In the genomic region with DNA sequence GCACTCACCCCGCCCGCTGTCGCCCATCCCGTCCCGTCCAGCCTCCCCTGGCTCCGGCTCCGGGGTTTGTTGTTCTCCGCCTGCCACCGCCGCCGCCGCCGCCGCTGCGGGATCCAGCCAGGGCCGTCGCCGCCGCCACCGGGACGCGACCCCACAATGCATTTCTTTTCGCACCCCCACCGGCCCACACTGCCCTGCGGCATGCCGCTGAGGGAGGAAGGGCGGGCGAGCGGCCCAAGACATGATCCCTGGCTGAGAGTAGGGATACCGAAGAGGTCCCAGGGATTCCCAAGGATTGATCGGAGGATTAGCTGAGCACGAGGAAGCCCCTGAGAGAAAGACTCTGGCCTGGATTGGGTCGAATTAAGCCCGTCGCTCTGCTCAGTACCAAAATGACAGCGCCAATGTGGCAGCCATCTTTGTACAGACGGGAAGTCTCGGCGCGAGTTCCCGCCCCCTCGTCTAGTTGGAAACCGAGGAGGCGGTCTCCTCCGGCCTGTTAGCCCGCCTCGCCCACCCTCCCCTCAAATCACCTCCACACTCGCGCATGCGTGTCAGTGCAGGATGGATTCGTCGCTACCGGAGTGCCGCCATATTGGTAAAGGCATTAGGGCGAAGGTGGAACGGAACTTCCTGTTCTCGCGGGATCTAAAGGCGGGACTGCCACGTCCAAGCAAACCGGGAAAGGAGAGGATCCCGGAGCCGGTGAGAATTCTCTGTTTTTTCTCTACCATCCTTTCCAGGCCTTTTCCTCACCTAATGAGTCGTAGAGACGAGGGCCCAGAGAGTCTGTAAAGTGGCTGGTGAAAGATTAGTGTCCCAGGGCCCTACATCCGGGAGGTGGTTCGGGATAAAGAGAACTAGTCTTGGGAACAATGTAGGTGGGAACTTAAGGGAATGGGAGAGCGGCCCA, we compare ENCODE assay signal across 1 cellular context.
TF ChIP-seq lines count a peak whose summit lies in the region.

A gene (minus strand): TSS at position 432 of the 913 bp plus-strand sequence. CDS start 189 bp downstream, at position 243.
A gene with protein sequence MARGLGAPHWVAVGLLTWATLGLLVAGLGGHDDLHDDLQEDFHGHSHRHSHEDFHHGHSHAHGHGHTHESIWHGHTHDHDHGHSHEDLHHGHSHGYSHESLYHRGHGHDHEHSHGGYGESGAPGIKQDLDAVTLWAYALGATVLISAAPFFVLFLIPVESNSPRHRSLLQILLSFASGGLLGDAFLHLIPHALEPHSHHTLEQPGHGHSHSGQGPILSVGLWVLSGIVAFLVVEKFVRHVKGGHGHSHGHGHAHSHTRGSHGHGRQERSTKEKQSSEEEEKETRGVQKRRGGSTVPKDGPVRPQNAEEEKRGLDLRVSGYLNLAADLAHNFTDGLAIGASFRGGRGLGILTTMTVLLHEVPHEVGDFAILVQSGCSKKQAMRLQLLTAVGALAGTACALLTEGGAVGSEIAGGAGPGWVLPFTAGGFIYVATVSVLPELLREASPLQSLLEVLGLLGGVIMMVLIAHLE (plus strand): TSS at position 634 of the 913 bp plus-strand sequence. CDS start 379 bp downstream, outside the sequence.

TF ChIP-seq in K562, 482 proteins besides CTCF, POLR2A, EP300 and RAD21 (continued from another document):
- TF ChIP-seq FOXM1 (IDR thresholded peaks at IDR 0.05; ENCODE audit: low read depth) (peak; percentile 24), FOXM1 (CRISPR knock-in tag; IDR thresholded peaks at IDR 0.05; ENCODE audit: low read depth) (peak; percentile 83; the same call in 1 of the 2 replicates), U2AF1 (optimal IDR thresholded peaks at IDR 0.05; ENCODE audit: low read depth, low read length) (peak; percentile 97), YBX1 (IDR thresholded peaks at IDR 0.05) (no peak), ZNF778 (CRISPR knock-in tag; IDR thresholded peaks at IDR 0.05) (no peak), TSC22D4 (tag; IDR thresholded peaks at IDR 0.05) (no peak), GTF2F1 (IDR thresholded peaks at IDR 0.05; ENCODE audit: low read depth, low read length) (no peak), FOXJ3 (CRISPR knock-in tag; IDR thresholded peaks at IDR 0.05) (no peak), ERF (CRISPR knock-in tag; IDR thresholded peaks at IDR 0.05) (peak; percentile 93), RHOXF2B (CRISPR knock-in tag; conservative IDR thresholded peaks at IDR 0.05) (no peak; the same call in 1 of the 2 replicates), PHB (CRISPR knock-in tag; IDR thresholded peaks at IDR 0.05) (no peak), ZKSCAN3 (CRISPR knock-in tag; IDR thresholded peaks at IDR 0.05) (no peak), ETS2 (tag; IDR thresholded peaks at IDR 0.05; ENCODE audit: borderline replicate concordance, poor library complexity, severe bottlenecking) (no peak), BRD9 (IDR thresholded peaks at IDR 0.05; ENCODE audit: low read depth, partially characterized antibody) (peak; percentile 83), ZNF311 (CRISPR knock-in tag; IDR thresholded peaks at IDR 0.05) (no peak), E2F3 (CRISPR knock-in tag; IDR thresholded peaks at IDR 0.05) (peak; percentile 71; the same call in 1 of the 2 replicates), MCM3 (IDR thresholded peaks at IDR 0.05) (no peak), ZNF124 (CRISPR knock-in tag; IDR thresholded peaks at IDR 0.05) (no peak), WHSC1 (IDR thresholded peaks at IDR 0.05; ENCODE audit: low read length) (no peak)
- TF ChIP-seq, protein P1, sequence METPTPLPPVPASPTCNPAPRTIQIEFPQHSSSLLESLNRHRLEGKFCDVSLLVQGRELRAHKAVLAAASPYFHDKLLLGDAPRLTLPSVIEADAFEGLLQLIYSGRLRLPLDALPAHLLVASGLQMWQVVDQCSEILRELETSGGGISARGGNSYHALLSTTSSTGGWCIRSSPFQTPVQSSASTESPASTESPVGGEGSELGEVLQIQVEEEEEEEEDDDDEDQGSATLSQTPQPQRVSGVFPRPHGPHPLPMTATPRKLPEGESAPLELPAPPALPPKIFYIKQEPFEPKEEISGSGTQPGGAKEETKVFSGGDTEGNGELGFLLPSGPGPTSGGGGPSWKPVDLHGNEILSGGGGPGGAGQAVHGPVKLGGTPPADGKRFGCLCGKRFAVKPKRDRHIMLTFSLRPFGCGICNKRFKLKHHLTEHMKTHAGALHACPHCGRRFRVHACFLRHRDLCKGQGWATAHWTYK (CRISPR knock-in tag; IDR thresholded peaks at IDR 0.05) = peak; percentile 89
- TF ChIP-seq, protein P2, sequence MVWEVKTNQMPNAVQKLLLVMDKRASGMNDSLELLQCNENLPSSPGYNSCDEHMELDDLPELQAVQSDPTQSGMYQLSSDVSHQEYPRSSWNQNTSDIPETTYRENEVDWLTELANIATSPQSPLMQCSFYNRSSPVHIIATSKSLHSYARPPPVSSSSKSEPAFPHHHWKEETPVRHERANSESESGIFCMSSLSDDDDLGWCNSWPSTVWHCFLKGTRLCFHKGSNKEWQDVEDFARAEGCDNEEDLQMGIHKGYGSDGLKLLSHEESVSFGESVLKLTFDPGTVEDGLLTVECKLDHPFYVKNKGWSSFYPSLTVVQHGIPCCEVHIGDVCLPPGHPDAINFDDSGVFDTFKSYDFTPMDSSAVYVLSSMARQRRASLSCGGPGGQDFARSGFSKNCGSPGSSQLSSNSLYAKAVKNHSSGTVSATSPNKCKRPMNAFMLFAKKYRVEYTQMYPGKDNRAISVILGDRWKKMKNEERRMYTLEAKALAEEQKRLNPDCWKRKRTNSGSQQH (CRISPR knock-in tag; IDR thresholded peaks at IDR 0.05) = peak; percentile 94
- TF ChIP-seq, protein P3, sequence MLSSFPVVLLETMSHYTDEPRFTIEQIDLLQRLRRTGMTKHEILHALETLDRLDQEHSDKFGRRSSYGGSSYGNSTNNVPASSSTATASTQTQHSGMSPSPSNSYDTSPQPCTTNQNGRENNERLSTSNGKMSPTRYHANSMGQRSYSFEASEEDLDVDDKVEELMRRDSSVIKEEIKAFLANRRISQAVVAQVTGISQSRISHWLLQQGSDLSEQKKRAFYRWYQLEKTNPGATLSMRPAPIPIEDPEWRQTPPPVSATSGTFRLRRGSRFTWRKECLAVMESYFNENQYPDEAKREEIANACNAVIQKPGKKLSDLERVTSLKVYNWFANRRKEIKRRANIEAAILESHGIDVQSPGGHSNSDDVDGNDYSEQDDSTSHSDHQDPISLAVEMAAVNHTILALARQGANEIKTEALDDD (IDR thresholded peaks at IDR 0.05) = no peak
- TF ChIP-seq, protein P4, sequence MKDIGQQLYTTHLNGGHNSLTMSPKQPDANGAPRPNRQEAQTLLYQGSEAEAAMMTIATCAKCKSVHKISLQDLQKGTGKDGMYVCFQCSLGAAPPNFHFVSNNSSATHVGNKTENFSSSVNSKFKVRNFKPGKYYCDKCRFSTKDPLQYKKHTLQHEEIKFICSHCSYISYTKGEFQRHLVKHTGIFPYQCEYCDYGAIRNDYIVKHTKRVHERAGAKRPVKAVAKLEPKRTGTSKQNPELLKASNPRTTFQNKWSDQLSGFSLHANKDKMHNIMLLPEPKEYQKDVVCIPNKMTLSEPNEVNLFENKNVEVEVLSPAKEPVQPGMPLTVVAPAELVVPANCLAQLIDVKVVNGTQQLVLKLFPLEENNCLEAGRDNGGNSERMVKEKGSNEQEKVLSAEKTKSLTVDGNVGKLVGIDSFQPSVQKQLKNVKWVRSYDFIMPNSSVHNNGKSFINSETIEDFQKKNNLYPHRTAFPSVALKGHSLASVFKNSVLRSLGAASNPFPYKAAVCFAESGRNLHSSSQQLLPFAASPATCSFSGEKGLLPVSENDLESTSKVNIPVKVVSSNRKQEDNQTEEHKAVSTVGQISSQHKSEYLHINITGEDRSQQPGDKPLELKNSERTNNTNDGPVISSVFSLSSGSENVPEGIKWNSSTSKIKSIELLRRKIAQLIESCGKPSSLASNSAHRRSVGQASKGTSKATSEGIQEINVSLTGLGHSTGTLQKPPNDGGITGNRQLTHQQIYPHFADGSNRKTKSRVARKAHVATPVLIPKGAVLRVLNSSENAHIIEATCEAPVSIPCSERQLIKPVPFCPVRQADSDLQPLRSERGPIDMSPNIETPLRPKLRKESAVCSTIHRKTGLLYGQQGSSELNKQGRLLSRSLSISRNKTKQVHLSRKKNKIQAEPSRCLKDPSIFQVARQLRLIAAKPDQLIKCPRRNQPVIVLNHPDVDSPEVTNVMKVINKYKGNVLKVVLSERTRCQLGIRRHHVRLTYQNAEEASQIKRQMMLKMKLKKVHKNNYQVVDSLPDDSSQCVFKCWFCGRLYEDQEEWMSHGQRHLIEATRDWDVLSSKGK (CRISPR knock-in tag; IDR thresholded peaks at IDR 0.05) = no peak
- TF ChIP-seq, protein P5, sequence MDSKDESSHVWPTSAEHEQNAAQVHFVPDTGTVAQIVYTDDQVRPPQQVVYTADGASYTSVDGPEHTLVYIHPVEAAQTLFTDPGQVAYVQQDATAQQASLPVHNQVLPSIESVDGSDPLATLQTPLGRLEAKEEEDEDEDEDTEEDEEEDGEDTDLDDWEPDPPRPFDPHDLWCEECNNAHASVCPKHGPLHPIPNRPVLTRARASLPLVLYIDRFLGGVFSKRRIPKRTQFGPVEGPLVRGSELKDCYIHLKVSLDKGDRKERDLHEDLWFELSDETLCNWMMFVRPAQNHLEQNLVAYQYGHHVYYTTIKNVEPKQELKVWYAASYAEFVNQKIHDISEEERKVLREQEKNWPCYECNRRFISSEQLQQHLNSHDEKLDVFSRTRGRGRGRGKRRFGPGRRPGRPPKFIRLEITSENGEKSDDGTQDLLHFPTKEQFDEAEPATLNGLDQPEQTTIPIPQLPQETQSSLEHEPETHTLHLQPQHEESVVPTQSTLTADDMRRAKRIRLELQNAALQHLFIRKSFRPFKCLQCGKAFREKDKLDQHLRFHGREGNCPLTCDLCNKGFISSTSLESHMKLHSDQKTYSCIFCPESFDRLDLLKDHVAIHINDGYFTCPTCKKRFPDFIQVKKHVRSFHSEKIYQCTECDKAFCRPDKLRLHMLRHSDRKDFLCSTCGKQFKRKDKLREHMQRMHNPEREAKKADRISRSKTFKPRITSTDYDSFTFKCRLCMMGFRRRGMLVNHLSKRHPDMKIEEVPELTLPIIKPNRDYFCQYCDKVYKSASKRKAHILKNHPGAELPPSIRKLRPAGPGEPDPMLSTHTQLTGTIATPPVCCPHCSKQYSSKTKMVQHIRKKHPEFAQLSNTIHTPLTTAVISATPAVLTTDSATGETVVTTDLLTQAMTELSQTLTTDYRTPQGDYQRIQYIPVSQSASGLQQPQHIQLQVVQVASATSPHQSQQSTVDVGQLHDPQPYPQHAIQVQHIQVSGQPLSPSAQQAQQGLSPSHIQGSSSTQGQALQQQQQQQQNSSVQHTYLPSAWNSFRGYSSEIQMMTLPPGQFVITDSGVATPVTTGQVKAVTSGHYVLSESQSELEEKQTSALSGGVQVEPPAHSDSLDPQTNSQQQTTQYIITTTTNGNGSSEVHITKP (IDR thresholded peaks at IDR 0.05; ENCODE audit: partially characterized antibody) = peak; percentile 5
- TF ChIP-seq, protein P6, sequence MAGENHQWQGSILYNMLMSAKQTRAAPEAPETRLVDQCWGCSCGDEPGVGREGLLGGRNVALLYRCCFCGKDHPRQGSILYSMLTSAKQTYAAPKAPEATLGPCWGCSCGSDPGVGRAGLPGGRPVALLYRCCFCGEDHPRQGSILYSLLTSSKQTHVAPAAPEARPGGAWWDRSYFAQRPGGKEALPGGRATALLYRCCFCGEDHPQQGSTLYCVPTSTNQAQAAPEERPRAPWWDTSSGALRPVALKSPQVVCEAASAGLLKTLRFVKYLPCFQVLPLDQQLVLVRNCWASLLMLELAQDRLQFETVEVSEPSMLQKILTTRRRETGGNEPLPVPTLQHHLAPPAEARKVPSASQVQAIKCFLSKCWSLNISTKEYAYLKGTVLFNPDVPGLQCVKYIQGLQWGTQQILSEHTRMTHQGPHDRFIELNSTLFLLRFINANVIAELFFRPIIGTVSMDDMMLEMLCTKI (IDR thresholded peaks at IDR 0.05; ENCODE audit: partially characterized antibody) = no peak
- TF ChIP-seq, protein P7, sequence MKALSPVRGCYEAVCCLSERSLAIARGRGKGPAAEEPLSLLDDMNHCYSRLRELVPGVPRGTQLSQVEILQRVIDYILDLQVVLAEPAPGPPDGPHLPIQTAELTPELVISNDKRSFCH (CRISPR knock-in tag; IDR thresholded peaks at IDR 0.05) = no peak
- TF ChIP-seq, protein P7 (tag; IDR thresholded peaks at IDR 0.05) = no peak; the same call in none of the 2 replicates
- TF ChIP-seq, protein P8, sequence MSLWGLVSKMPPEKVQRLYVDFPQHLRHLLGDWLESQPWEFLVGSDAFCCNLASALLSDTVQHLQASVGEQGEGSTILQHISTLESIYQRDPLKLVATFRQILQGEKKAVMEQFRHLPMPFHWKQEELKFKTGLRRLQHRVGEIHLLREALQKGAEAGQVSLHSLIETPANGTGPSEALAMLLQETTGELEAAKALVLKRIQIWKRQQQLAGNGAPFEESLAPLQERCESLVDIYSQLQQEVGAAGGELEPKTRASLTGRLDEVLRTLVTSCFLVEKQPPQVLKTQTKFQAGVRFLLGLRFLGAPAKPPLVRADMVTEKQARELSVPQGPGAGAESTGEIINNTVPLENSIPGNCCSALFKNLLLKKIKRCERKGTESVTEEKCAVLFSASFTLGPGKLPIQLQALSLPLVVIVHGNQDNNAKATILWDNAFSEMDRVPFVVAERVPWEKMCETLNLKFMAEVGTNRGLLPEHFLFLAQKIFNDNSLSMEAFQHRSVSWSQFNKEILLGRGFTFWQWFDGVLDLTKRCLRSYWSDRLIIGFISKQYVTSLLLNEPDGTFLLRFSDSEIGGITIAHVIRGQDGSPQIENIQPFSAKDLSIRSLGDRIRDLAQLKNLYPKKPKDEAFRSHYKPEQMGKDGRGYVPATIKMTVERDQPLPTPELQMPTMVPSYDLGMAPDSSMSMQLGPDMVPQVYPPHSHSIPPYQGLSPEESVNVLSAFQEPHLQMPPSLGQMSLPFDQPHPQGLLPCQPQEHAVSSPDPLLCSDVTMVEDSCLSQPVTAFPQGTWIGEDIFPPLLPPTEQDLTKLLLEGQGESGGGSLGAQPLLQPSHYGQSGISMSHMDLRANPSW (CRISPR knock-in tag; IDR thresholded peaks at IDR 0.05) = peak; percentile 98
